ENCODE assay signal across 1 cellular context in the genomic region with DNA sequence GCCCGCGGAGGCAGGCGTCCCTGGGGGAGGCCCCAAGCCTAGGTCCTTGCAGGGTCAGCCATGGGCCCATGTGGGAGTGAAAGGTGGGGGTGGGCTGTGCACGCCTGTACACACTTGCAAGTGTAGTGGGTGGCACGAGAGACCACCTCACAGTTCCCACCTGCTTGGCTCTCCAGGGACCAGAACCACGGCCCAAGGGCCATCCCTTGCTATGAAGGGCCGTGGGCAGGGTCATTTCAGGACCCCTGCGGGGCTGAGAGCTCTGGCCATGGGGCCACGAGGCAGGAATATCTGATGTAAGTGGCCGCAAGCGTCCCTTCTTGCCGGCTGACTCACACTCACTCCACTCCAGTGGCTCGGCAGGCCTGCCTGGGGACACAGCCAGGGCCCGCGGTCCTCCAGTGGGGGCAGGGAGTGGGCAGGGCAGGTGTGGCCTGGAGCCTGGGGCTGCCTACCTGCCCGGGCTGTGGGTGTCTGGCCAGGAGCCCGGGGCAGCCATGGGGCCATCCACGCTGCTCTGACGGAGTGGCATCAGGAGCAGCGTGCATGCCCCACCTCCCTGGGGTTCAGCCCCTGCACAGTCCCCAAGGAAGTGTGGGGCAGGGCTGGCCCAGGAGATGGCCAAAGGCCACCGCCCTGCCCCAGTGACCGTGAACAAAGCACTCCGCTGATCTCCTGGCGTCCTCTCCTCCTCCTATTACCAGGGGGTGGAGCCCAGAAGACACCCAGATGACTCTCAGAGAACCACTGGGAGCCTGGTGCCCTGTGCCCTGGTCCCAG.
TF ChIP-seq lines count a peak whose summit lies in the region.

No MANE protein-coding gene starts in this region.

TF ChIP-seq in HEK293, 187 proteins besides CTCF, POLR2A, EP300 and RAD21 (continued from another document):
- TF ChIP-seq, protein P1, sequence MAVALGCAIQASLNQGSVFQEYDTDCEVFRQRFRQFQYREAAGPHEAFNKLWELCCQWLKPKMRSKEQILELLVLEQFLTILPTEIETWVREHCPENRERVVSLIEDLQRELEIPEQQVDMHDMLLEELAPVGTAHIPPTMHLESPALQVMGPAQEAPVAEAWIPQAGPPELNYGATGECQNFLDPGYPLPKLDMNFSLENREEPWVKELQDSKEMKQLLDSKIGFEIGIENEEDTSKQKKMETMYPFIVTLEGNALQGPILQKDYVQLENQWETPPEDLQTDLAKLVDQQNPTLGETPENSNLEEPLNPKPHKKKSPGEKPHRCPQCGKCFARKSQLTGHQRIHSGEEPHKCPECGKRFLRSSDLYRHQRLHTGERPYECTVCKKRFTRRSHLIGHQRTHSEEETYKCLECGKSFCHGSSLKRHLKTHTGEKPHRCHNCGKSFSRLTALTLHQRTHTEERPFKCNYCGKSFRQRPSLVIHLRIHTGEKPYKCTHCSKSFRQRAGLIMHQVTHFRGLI (tag by site-specific recombination; IDR thresholded peaks at IDR 0.05), result no peak
- no peak for TF ChIP-seq ZNF16 (tag by site-specific recombination; IDR thresholded peaks at IDR 0.05; ENCODE audit: low read depth)
- no peak for TF ChIP-seq GFI1B (tag by site-specific recombination; IDR thresholded peaks at IDR 0.05)
- no peak for TF ChIP-seq RBAK (tag by site-specific recombination; IDR thresholded peaks at IDR 0.05)
- peak; percentile 89 for TF ChIP-seq EGR2 (tag by site-specific recombination; IDR thresholded peaks at IDR 0.05; ENCODE audit: low read depth)
- TF ChIP-seq ZNF214 (tag by site-specific recombination; IDR thresholded peaks at IDR 0.05; ENCODE audit: borderline replicate concordance), result no peak
- no peak for TF ChIP-seq ZFP69B (tag by site-specific recombination; IDR thresholded peaks at IDR 0.05)
- TF ChIP-seq ZNF114 (tag by site-specific recombination; IDR thresholded peaks at IDR 0.05), result no peak
- TF ChIP-seq, protein P2, sequence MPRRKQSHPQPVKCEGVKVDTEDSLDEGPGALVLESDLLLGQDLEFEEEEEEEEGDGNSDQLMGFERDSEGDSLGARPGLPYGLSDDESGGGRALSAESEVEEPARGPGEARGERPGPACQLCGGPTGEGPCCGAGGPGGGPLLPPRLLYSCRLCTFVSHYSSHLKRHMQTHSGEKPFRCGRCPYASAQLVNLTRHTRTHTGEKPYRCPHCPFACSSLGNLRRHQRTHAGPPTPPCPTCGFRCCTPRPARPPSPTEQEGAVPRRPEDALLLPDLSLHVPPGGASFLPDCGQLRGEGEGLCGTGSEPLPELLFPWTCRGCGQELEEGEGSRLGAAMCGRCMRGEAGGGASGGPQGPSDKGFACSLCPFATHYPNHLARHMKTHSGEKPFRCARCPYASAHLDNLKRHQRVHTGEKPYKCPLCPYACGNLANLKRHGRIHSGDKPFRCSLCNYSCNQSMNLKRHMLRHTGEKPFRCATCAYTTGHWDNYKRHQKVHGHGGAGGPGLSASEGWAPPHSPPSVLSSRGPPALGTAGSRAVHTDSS (tag by site-specific recombination; IDR thresholded peaks at IDR 0.05), result no peak
- TF ChIP-seq BCL6B (tag by site-specific recombination; IDR thresholded peaks at IDR 0.05), result no peak
- no peak for TF ChIP-seq ZNF37A (tag by site-specific recombination; IDR thresholded peaks at IDR 0.05)
- peak; percentile 90 for TF ChIP-seq ZEB2 (tag by site-specific recombination; IDR thresholded peaks at IDR 0.05)
- 0 out of 2 replicates have a peak, but pooled peaks have one; percentile 53 for TF ChIP-seq ZSCAN16 (tag by site-specific recombination; IDR thresholded peaks at IDR 0.05)
- TF ChIP-seq ZNF155 (tag by site-specific recombination; IDR thresholded peaks at IDR 0.05), result no peak
- no peak for TF ChIP-seq ZNF202 (tag by site-specific recombination; IDR thresholded peaks at IDR 0.05; ENCODE audit: borderline replicate concordance)
- TF ChIP-seq, protein P3, sequence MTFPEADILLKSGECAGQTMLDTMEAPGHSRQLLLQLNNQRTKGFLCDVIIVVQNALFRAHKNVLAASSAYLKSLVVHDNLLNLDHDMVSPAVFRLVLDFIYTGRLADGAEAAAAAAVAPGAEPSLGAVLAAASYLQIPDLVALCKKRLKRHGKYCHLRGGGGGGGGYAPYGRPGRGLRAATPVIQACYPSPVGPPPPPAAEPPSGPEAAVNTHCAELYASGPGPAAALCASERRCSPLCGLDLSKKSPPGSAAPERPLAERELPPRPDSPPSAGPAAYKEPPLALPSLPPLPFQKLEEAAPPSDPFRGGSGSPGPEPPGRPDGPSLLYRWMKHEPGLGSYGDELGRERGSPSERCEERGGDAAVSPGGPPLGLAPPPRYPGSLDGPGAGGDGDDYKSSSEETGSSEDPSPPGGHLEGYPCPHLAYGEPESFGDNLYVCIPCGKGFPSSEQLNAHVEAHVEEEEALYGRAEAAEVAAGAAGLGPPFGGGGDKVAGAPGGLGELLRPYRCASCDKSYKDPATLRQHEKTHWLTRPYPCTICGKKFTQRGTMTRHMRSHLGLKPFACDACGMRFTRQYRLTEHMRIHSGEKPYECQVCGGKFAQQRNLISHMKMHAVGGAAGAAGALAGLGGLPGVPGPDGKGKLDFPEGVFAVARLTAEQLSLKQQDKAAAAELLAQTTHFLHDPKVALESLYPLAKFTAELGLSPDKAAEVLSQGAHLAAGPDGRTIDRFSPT (tag by site-specific recombination; IDR thresholded peaks at IDR 0.05), result peak; percentile 94
- peak; percentile 44; the same call in 1 of the 2 replicates for TF ChIP-seq ZNF394 (tag by site-specific recombination; IDR thresholded peaks at IDR 0.05; ENCODE audit: borderline replicate concordance)
- no peak for TF ChIP-seq ZNF169 (tag by site-specific recombination; IDR thresholded peaks at IDR 0.05)
- TF ChIP-seq ZNF510 (tag by site-specific recombination; IDR thresholded peaks at IDR 0.05; ENCODE audit: insufficient replicate concordance), result no peak
- TF ChIP-seq ZNF544 (tag by site-specific recombination; IDR thresholded peaks at IDR 0.05), result no peak
- TF ChIP-seq ZNF223 (tag by site-specific recombination; IDR thresholded peaks at IDR 0.05), result no peak
